18 cellular contexts compared by ENCODE assay signal in the genomic region with DNA sequence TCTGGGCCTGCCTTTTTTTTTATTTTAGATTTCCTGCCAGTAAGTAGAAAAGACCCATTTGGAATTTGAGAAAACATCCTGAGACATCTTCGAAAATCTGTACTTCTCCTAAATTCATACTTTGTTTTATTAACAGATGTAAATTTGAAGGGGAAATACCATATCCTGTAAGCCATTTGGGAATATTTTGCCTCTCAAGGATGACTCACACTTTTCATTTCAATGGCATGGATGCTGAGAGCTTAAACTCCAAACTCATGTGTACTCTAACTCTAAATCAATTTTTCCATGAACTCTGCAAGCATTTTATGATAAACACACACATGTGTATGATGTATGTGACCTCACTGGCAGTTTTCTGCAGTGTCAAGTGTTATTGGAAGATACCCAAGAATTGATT.
DNase-seq lines count a peak whose midpoint lies in the region; TF ChIP-seq lines count a peak whose summit lies in the region.
"Had no signal": no experiment of that assay in that cellular context is flagged by ENCODE, and none has a peak within 500 bp of the region (broad histone marks: within the 10 kb centered on the region; RNA-seq: fewer than 3 reads in every experiment).

No MANE protein-coding gene starts in this region.

- no peaks in the 10 kb centered on the region for H3K9me3 ChIP-seq in effector memory CD4-positive, alpha-beta T cell (ENCODE audit: control insufficient read depth, low read length)
- H3K9me3 ChIP-seq in colonic mucosa: no peaks in the 10 kb centered on the region
- H3K9me3 ChIP-seq: gastrocnemius medialis, prostate gland had no signal

- intact Hi-C loops in colonic mucosa (cut with DNase I): no loop called here

- no peaks in the 10 kb centered on the region for H3K4me1 ChIP-seq in effector memory CD4-positive, alpha-beta T cell (ENCODE audit: control insufficient read depth, insufficient read depth, low read length, poor library complexity, severe bottlenecking)
- no peaks in the 10 kb centered on the region for H3K4me1 ChIP-seq in colonic mucosa
- H3K4me1 ChIP-seq: gastrocnemius medialis, prostate gland had no signal

- H3K4me3 ChIP-seq in AG10803 (ENCODE audit: low read length) (no peak overlapping the region), colonic mucosa (no peak overlapping the region)
- H3K4me3 ChIP-seq in effector memory CD4-positive, alpha-beta T cell (ENCODE audit: insufficient read depth, low read depth, low read length, poor library complexity, severe bottlenecking): no peak overlapping the region
- H3K4me3 ChIP-seq: gastrocnemius medialis, prostate gland had no signal

- no peak overlapping the region for H3K9ac ChIP-seq in colonic mucosa (ENCODE audit: low read depth in 2 of 2, low read length in 2 of 2)

- TF ChIP-seq CTCF in AG10803 (conservative IDR thresholded peaks at IDR 0.05; ENCODE audit: low read length): no peak
- TF ChIP-seq CTCF in colonic mucosa (IDR thresholded peaks at IDR 0.05): no peak

- H3K27me3 ChIP-seq in effector memory CD4-positive, alpha-beta T cell (replicated peaks; ENCODE audit: control insufficient read depth, insufficient read depth, low read length, poor library complexity, severe bottlenecking): no peaks in the 10 kb centered on the region
- no peaks in the 10 kb centered on the region for H3K27me3 ChIP-seq in colonic mucosa
- H3K27me3 ChIP-seq: brain microvascular endothelial cell, gastrocnemius medialis had no signal

- no peaks in the 10 kb centered on the region for H3K36me3 ChIP-seq in effector memory CD4-positive, alpha-beta T cell (ENCODE audit: control insufficient read depth, insufficient read depth, low read length)
- H3K36me3 ChIP-seq in colonic mucosa: no peaks in the 10 kb centered on the region
- H3K36me3 ChIP-seq: brain microvascular endothelial cell, gastrocnemius medialis, prostate gland had no signal

- no peak overlapping the region for H3K27ac ChIP-seq in effector memory CD4-positive, alpha-beta T cell (ENCODE audit: insufficient read depth, low read length, poor library complexity, severe bottlenecking)
- H3K27ac ChIP-seq in colonic mucosa: no peak overlapping the region
- H3K27ac ChIP-seq: brain microvascular endothelial cell, gastrocnemius medialis, prostate gland had no signal

- DNase-seq in AG10803 (ENCODE audit: low read depth): peak; percentile 50
- DNase-seq in HCEC 1CT: peak; percentile 37
- DNase-seq in dermis blood vessel endothelial cell: peak; percentile 64
- peak; percentile 56 to 64 for DNase-seq in lung microvascular endothelial cell (ENCODE audit: low read depth in 2 of 2)
- DNase-seq in effector memory CD4-positive, alpha-beta T cell: no peak
- no peak for DNase-seq in stimulated activated CD4-positive, alpha-beta T cell treated with anti-CD3 and anti-CD28 coated beads, Interleukin-4, amount 100 ng/mL, for 4 hours
- DNase-seq in NCI-H2107 (lab: John Stamatoyannopoulos, UW): no peak
- DNase-seq in colonic mucosa: no peak
- DNase-seq: activated CD8-positive, alpha-beta memory T cell treated with anti-CD3 and anti-CD28 coated beads, Interleukin-2, amount 50 U/mL, for 48 hours; brain microvascular endothelial cell; CD4-positive, alpha-beta T cell; DMS79; gastrocnemius medialis; H7; MM.1S; NCI-H1436; NCI-H526 treated with DMSO at 0.1 percent for 48 hours had no signal

Comparison
In these comparisons a context has a peak if more than half of its experiments do, and no peak if none do; other contexts are left out.
1. DNase-seq: peak in AG10803 (single experiment), HCEC 1CT (single experiment), dermis blood vessel endothelial cell (single experiment) and lung microvascular endothelial cell (2 of 2); none in effector memory CD4-positive, alpha-beta T cell (0 of 3), stimulated activated CD4-positive, alpha-beta T cell treated with anti-CD3 and anti-CD28 coated beads, Interleukin-4, amount 100 ng/mL, for 4 hours (0 of 2), NCI-H2107 (single experiment) and colonic mucosa (single experiment).